Comparison of ENCODE assay signal across 2 cellular contexts in the genomic region with DNA sequence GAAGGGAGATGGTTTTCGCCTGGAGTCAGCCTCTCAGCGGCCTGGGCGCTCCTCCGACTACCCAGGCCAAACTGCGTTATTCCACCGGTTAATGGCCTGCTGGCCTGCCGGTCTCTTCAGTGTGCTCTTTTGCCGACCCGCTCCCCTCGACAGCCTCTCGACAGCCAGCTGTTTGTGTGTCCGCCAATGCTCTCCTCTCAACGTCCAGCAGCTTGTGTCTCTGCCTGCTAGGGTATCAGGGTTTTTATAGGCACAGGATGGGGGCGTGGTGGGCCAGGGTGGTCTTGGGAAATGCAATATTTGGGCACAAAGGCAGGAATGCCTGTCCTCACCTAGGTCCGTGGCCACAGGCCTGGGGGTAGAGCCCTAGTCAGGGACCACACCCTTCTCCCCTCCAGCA.
TF ChIP-seq lines count a peak whose summit lies in the region.

No MANE protein-coding gene starts in this region.

TF ChIP-seq in liver, 16 proteins besides CTCF, POLR2A, EP300 and RAD21:
- no peak for TF ChIP-seq NR2F2 (IDR thresholded peaks at IDR 0.05)
- no peak for TF ChIP-seq EGR1 (IDR thresholded peaks at IDR 0.05; ENCODE audit: low read depth in 2 of 2)
- TF ChIP-seq, protein P1, sequence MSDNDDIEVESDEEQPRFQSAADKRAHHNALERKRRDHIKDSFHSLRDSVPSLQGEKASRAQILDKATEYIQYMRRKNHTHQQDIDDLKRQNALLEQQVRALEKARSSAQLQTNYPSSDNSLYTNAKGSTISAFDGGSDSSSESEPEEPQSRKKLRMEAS (IDR thresholded peaks at IDR 0.05) = no peak
- no peak for TF ChIP-seq SP1 (IDR thresholded peaks at IDR 0.05)
- no peak for TF ChIP-seq YY1 (IDR thresholded peaks at IDR 0.05)
- TF ChIP-seq GABPA (IDR thresholded peaks at IDR 0.05 in 1 of 2, conservative IDR thresholded peaks at IDR 0.05 in 1 of 2) = no peak
- TF ChIP-seq HNF4G (IDR thresholded peaks at IDR 0.05) = no peak
- TF ChIP-seq, protein P2, sequence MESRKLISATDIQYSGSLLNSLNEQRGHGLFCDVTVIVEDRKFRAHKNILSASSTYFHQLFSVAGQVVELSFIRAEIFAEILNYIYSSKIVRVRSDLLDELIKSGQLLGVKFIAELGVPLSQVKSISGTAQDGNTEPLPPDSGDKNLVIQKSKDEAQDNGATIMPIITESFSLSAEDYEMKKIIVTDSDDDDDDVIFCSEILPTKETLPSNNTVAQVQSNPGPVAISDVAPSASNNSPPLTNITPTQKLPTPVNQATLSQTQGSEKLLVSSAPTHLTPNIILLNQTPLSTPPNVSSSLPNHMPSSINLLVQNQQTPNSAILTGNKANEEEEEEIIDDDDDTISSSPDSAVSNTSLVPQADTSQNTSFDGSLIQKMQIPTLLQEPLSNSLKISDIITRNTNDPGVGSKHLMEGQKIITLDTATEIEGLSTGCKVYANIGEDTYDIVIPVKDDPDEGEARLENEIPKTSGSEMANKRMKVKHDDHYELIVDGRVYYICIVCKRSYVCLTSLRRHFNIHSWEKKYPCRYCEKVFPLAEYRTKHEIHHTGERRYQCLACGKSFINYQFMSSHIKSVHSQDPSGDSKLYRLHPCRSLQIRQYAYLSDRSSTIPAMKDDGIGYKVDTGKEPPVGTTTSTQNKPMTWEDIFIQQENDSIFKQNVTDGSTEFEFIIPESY (IDR thresholded peaks at IDR 0.05) = no peak
- no peak for TF ChIP-seq TAF1 (conservative IDR thresholded peaks at IDR 0.05)

TF ChIP-seq in HepG2, 621 proteins besides CTCF, POLR2A, EP300 and RAD21:
- TF ChIP-seq, protein P2 (CRISPR knock-in tag; IDR thresholded peaks at IDR 0.05) = no peak
- TF ChIP-seq ZNF496 (CRISPR knock-in tag; IDR thresholded peaks at IDR 0.05; ENCODE audit: insufficient replicate concordance) (no peak), RBM39 (IDR thresholded peaks at IDR 0.05; ENCODE audit: low read depth, low read length, poor library complexity, severe bottlenecking) (no peak), ZNF337 (CRISPR knock-in tag; IDR thresholded peaks at IDR 0.05; ENCODE audit: borderline replicate concordance, low read depth) (no peak)
